10 cellular contexts compared by ENCODE assay signal in the genomic region with DNA sequence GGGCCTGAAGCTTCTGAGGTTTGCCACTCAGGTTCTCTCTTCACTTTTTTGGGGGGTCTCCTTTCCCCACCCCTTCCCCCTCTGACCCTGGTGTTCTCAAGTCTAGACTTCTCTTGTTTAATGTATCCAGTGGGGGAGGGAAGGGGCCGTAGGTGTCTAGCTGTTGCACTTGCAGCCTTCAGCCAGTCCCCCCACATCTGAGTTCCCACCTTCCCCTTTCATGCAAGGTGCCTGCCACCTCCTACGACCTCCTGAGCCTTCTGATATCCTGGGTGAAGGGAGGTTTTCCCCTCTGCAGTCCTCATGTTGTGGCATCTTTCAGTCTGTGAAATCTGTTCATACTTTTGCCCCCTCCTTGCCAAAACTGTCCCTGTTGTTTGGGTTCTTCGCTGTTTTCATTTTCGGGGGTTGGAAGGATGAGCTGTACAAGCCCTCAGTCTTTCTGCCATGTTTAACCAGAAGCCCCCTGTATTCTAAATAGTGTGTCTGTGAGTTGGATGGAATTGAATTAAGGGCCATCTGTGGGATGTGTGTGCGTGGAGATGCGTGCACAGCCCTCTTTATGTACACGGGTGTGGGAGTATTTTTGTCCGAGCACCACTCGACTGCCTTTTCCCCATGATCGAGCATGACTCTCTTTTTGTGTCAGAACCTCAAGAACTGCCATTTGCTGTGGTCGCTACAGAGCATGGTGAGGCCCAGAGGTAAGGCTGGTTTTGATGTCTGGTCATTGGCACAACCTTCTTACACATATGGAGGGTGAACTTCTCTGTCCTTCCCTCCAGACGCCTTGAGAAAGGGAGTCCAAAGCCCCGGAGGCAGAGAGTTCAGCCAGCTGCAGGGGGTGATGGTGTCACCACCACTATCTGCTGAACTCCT. TPM values are rescaled to one million over a fixed set of nuclear protein-coding genes. Genes with fewer than 3 reads are reported as not detected.
DNase-seq lines count a peak whose midpoint lies in the region; ATAC-seq and TF ChIP-seq lines count a peak whose summit lies in the region.
"Had no signal": no experiment of that assay in that cellular context is flagged by ENCODE, and none has a peak within 500 bp of the region (broad histone marks: within the 10 kb centered on the region; RNA-seq: fewer than 3 reads in every experiment).

No MANE protein-coding gene starts in this region.

- H3K9me3 Mint-ChIP-seq in activated naive CD8-positive, alpha-beta T cell (ENCODE audit: low read depth): no peaks in the 10 kb centered on the region

- no peak for TF ChIP-seq POLR2A in uterus (IDR thresholded peaks at IDR 0.05)

- H3K9me3 ChIP-seq in heart right ventricle (no peaks in the 10 kb centered on the region), mucosa of descending colon (no peaks in the 10 kb centered on the region), uterus (no peaks in the 10 kb centered on the region)

- H3K27ac Mint-ChIP-seq in activated naive CD8-positive, alpha-beta T cell: peak overlapping the region; percentile 93

- no peaks in the 10 kb centered on the region for H3K27me3 Mint-ChIP-seq in activated naive CD8-positive, alpha-beta T cell

- H3K27me3 ChIP-seq in heart right ventricle (no peaks in the 10 kb centered on the region), uterus (no peaks in the 10 kb centered on the region)
- H3K27me3 ChIP-seq: brain microvascular endothelial cell had no signal

- DNase-seq in heart right ventricle: no peak
- DNase-seq in Right ventricle myocardium inferior (ENCODE audit: missing footprints): no peak
- no peak for DNase-seq in mucosa of descending colon
- DNase-seq in uterus: no peak
- DNase-seq in A172 (ENCODE audit: low spot score): no peak
- DNase-seq: brain microvascular endothelial cell had no signal

- intact Hi-C loops in heart right ventricle (cut with DNase I) (no loop called here), Right ventricle myocardium inferior (cut with DNase I) (loop anchor here (5.0 kb wide), 1 partner anchor 65 kb away; no protein-coding TSS in a partner anchor), mucosa of descending colon (cut with DNase I, micrococcal nuclease) (no loop called here), uterus (cut with DNase I; ENCODE audit: low total_unique reads) (no loop called here)

- peaks cover 90% of the 10 kb centered on the region for H3K4me1 Mint-ChIP-seq in activated naive CD8-positive, alpha-beta T cell (ENCODE audit: low read depth)

- no peak for TF ChIP-seq CTCF in heart right ventricle (IDR thresholded peaks at IDR 0.05)
- no peak for TF ChIP-seq CTCF in mucosa of descending colon (IDR thresholded peaks at IDR 0.05)
- no peak for TF ChIP-seq CTCF in uterus (IDR thresholded peaks at IDR 0.05)

- no peak for ATAC-seq in heart right ventricle
- ATAC-seq in Right ventricle myocardium inferior: no peak
- ATAC-seq in mucosa of descending colon: peak; percentile 4
- ATAC-seq in GM19455 (IDR thresholded peaks at IDR 0.05; ENCODE audit: unreplicated experiment): no peak
- no peak for ATAC-seq in GM18858 (IDR thresholded peaks at IDR 0.05; ENCODE audit: unreplicated experiment)
- ATAC-seq: Panc1 had no signal

- H3K36me3 Mint-ChIP-seq in activated naive CD8-positive, alpha-beta T cell: peaks cover 7% of the 10 kb centered on the region

- H3K4me3 ChIP-seq in heart right ventricle (no peak overlapping the region), mucosa of descending colon (no peak overlapping the region), uterus (no peak overlapping the region)

- H3K4me3 Mint-ChIP-seq in activated naive CD8-positive, alpha-beta T cell: peak overlapping the region; percentile 76

- H3K36me3 ChIP-seq in heart right ventricle (peaks cover 0 to 16% (median 0%) of the 10 kb centered on the region in 9 donors), mucosa of descending colon (ENCODE audit: low read depth) (no peaks in the 10 kb centered on the region), uterus (no peaks in the 10 kb centered on the region)

- H3K27ac ChIP-seq in heart right ventricle (peak overlapping the region in 8 of 10 donors; percentile 4 to 63 (median 38)), uterus (peak overlapping the region; percentile 55 to 74)

- H3K4me1 ChIP-seq in heart right ventricle (peaks cover 45 to 100% (median 92%) of the 10 kb centered on the region in 9 donors), mucosa of descending colon (ENCODE audit: low read depth) (peaks cover 42% of the 10 kb centered on the region), uterus (peaks cover 9 to 16% of the 10 kb centered on the region in 2 donors)

- WGBS in heart right ventricle, 2 donors: 44 to 47% methylated on average over 13 of the region's 13 CpGs

RNA-seq across cellular contexts. Expression of a gene that starts 23.6 kb away (rescaled TPM):
- total RNA-seq in heart right ventricle (100 to 1,000 TPM; 107 to 153 (median 132) TPM), Right ventricle myocardium inferior (142 TPM), mucosa of descending colon (100 to 1,000 TPM; 105 to 175 (median 113) TPM), uterus (100 to 1,000 TPM in 3 of 4 donors, 10 to 100 TPM in 1; 81.5 to 297 (median 133) TPM)
- polyA plus RNA-seq in heart right ventricle: 10 to 100 TPM; 26.4 to 77.1 TPM
- total RNA-seq in A172 (2014; rRNA removed; shearing (Covaris generic)): 26.2 and 49.1 TPM in 2 replicates
